In the genomic region with DNA sequence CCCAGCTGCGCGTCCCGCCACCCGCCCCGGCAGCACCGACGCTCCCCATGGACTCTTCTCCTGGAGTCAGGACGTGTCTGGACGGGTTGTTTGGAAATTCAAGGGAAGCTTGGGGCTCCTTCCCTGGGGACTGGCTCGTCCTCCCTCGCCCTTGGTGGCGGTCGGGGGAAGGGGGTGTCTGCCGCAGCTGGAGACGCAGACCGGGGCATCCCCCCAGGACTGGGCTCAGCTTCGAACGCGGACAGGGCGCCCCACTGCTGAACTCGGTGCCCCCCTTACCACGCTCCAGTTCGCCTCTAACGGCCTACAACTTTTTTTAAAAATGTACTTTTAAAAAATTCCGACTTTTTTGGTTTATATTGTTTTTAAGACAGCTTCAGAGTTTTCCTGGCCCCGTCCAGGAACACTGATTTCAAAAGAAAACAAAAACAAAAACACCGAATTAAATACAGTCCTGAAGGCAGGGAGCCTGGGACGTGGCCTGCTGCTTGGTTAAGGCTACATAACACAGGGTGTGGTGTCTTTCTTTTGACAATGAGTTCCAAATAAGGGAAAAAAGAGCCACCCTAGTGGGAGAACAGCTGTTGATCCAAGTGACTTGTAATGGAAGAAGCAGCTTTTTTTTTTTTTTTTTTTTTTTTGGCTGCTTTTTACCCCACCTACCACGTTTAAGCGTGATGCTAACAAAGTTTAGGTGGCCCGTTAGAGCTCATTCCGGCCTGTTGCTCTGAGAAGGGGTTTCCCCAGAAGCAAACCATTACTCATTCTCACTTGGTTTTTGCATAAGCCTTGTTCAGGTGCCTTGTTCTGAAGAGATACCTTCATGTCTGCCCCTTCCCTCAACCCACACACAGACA, we compare ENCODE assay signal across 8 cellular contexts. TPM values are rescaled to one million over a fixed set of nuclear protein-coding genes. Genes with fewer than 3 reads are reported as not detected.
DNase-seq lines count a peak whose midpoint lies in the region; ATAC-seq and TF ChIP-seq lines count a peak whose summit lies in the region.

No MANE protein-coding gene starts in this region.

- intact Hi-C loops in lower lobe of right lung (cut with DNase I): no loop called here

- H2AFZ ChIP-seq in KMS-11 (ENCODE audit: low read depth): peak overlapping the region; percentile 44

- H3K4me3 ChIP-seq in GM06990 (replicated peaks; ENCODE audit: low read depth, low read length) (peak overlapping the region; percentile 90), KMS-11 (IDR thresholded peaks at IDR 0.05; ENCODE audit: insufficient read depth, low read depth, low read length) (no peak overlapping the region), lower lobe of right lung (peak overlapping the region; percentile 68)

- no peak for TF ChIP-seq CTCF in GM06990 (IDR thresholded peaks at IDR 0.05; ENCODE audit: insufficient read depth, low read length, poor library complexity, severe bottlenecking)
- TF ChIP-seq CTCF in KMS-11 (conservative IDR thresholded peaks at IDR 0.05; ENCODE audit: low read depth, low read length): no peak
- no peak for TF ChIP-seq CTCF in lower lobe of right lung (IDR thresholded peaks at IDR 0.05)

- H3K4me1 ChIP-seq in KMS-11 (ENCODE audit: low read depth, poor library complexity, severe bottlenecking) (peaks cover 31% of the 10 kb centered on the region), lower lobe of right lung (peaks cover 17% of the 10 kb centered on the region)

- H3K27me3 ChIP-seq in GM06990 (replicated peaks; ENCODE audit: control insufficient read depth, insufficient read depth, low read length): no peaks in the 10 kb centered on the region
- no peaks in the 10 kb centered on the region for H3K27me3 ChIP-seq in KMS-11 (ENCODE audit: insufficient read depth, low read depth)
- H3K27me3 ChIP-seq in lower lobe of right lung (ENCODE audit: low read depth): no peaks in the 10 kb centered on the region

- ATAC-seq in GM21786 (IDR thresholded peaks at IDR 0.05; ENCODE audit: unreplicated experiment) (peak; percentile 68), lower lobe of right lung (peak; percentile 23 to 40)

- no peaks in the 10 kb centered on the region for H3K9me3 ChIP-seq in lower lobe of right lung

- H3K4me2 ChIP-seq in KMS-11: peak overlapping the region; percentile 96

- no peaks in the 10 kb centered on the region for H4K20me1 ChIP-seq in KMS-11 (ENCODE audit: insufficient read depth)

- peaks cover 24% of the 10 kb centered on the region; the same call in 1 of the 2 replicates for H3K79me2 ChIP-seq in KMS-11 (ENCODE audit: insufficient read depth, low read depth)

- DNase-seq in GM06990 (ENCODE audit: extremely low read depth, insufficient read length) (peak; percentile 57), lower lobe of right lung (no peak), GDM1 (lab: John Stamatoyannopoulos, UW) (no peak)
- peak; percentile 54 for DNase-seq in activated CD4-positive, CD25-positive, alpha-beta regulatory T cell treated with anti-CD3 and anti-CD28 coated beads, Interleukin-2, amount 50 U/mL, for 16 hours (ENCODE audit: low read depth, low spot score)
- peak; percentile 13 for DNase-seq in stimulated activated CD8-positive, alpha-beta memory T cell treated with anti-CD3 and anti-CD28 coated beads, Interleukin-15, amount 100 ng/mL, for 24 hours (ENCODE audit: low read depth)

- H3K36me3 ChIP-seq in GM06990 (ENCODE audit: control insufficient read depth, insufficient read depth, low read length) (no peaks in the 10 kb centered on the region), KMS-11 (ENCODE audit: insufficient read depth) (no peaks in the 10 kb centered on the region), lower lobe of right lung (no peaks in the 10 kb centered on the region)

- H3K27ac ChIP-seq in KMS-11 (peak overlapping the region; percentile 75), cingulate gyrus (ENCODE audit: low read depth, low read length) (peak overlapping the region; percentile 97), lower lobe of right lung (peak overlapping the region; percentile 95)

- peak overlapping the region; percentile 82 for H3K9ac ChIP-seq in KMS-11

RNA-seq across cellular contexts. Expression of gene DIPK1A, which starts 0.9 kb away (rescaled TPM):
- total RNA-seq in lower lobe of right lung: 5.6 TPM

Comparison
In these comparisons a context has a peak if more than half of its experiments do, and no peak if none do; other contexts are left out.
1. DNase-seq: peak in GM06990 (single experiment), activated CD4-positive, CD25-positive, alpha-beta regulatory T cell treated with anti-CD3 and anti-CD28 coated beads, Interleukin-2, amount 50 U/mL, for 16 hours (single experiment) and stimulated activated CD8-positive, alpha-beta memory T cell treated with anti-CD3 and anti-CD28 coated beads, Interleukin-15, amount 100 ng/mL, for 24 hours (single experiment); none in lower lobe of right lung (single experiment) and GDM1 (single experiment).
2. Peak in every context shown above with its lines, with median percentiles within 50 percentile points of each other: H3K27ac ChIP-seq.